In the genomic region with DNA sequence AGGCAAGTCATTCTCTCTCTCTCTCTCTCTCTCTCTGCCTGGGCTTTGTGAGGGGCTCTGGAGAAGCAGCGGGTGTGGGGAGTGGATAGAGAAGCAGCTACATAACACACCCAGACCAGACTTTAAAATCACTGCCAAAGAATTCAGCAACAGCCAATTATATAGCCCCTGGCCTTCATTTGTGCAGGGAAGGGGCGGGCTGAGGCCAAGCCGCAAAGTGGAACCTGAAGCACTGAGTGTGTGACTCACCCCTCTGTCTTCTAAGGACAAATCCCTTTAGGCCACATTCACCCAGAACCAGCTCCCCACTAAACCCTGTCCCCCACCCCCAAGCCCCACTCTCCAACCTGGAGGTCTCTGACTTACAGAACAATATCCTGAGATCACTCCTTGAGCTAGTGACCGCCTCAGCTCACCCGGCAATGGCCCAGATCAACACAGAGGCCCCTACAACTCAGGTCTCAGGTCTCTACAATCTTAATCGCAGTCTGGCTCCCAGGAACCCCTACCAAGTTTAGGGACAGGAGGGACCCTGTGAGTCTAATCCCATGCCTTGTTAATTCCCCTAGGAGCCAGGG, we compare ENCODE assay signal across 8 cellular contexts. TPM values are rescaled to one million over a fixed set of nuclear protein-coding genes. Genes with fewer than 3 reads are reported as not detected.
DNase-seq lines count a peak whose midpoint lies in the region; ATAC-seq and TF ChIP-seq lines count a peak whose summit lies in the region.

No MANE protein-coding gene starts in this region.

- peak overlapping the region; percentile 54 for H3K4me3 Mint-ChIP-seq in activated CD8-positive, alpha-beta T cell treated with anti-CD3 and anti-CD28 coated beads for 36 hours

- no peaks in the 10 kb centered on the region for H3K27me3 Mint-ChIP-seq in activated CD8-positive, alpha-beta T cell treated with anti-CD3 and anti-CD28 coated beads for 36 hours

- ATAC-seq in activated CD8-positive, alpha-beta T cell treated with anti-CD3 and anti-CD28 coated beads for 36 hours = peak; percentile 41
- peak; percentile 54 for ATAC-seq in omental fat pad (ENCODE audit: low FRiP score)
- no peak for ATAC-seq in GM18873 (IDR thresholded peaks at IDR 0.05; ENCODE audit: low FRiP score, unreplicated experiment)
- ATAC-seq in left lobe of liver = no peak

- peaks cover 87% of the 10 kb centered on the region for H3K4me1 Mint-ChIP-seq in activated CD8-positive, alpha-beta T cell treated with anti-CD3 and anti-CD28 coated beads for 36 hours (ENCODE audit: low read depth)

- H3K36me3 Mint-ChIP-seq in activated CD8-positive, alpha-beta T cell treated with anti-CD3 and anti-CD28 coated beads for 36 hours (ENCODE audit: low read depth) = peaks cover 15% of the 10 kb centered on the region

- peak overlapping the region; percentile 90 for H3K27ac Mint-ChIP-seq in activated CD8-positive, alpha-beta T cell treated with anti-CD3 and anti-CD28 coated beads for 36 hours

- DNase-seq in ELR (ENCODE audit: low read depth) (peak; percentile 100), M059J (ENCODE audit: low read depth) (peak; percentile 100), esophagus squamous epithelium (lab: John Stamatoyannopoulos, UW) (no peak), omental fat pad (ENCODE audit: low spot score) (no peak), GOT3 (lab: John Stamatoyannopoulos, UW) (no peak), left lobe of liver (ENCODE audit: low spot score) (no peak)
- DNase-seq in activated CD8-positive, alpha-beta T cell treated with anti-CD3 and anti-CD28 coated beads for 36 hours = peak; percentile 78

- no peaks in the 10 kb centered on the region for H3K27me3 ChIP-seq in esophagus squamous epithelium

- H3K4me3 ChIP-seq in esophagus squamous epithelium = peak overlapping the region in 1 of 4 donors; percentile 86

- CTCF ChIA-PET in activated CD8-positive, alpha-beta T cell treated with anti-CD3 and anti-CD28 coated beads for 36 hours (lab: Charles Lee) = interaction anchor here (0.6 to 1.6 kb wide), 4 partner anchors 9 to 93 kb away, joined by 3 to 9 read pairs (median 6); no protein-coding TSS in a partner anchor

- H3K36me3 ChIP-seq in esophagus squamous epithelium = no peaks in the 10 kb centered on the region

- WGBS in esophagus squamous epithelium, 2 donors = 25 to 26% methylated on average over 5 to 6 of the region's 6 CpGs

- POLR2A ChIA-PET in activated CD8-positive, alpha-beta T cell treated with anti-CD3 and anti-CD28 coated beads for 36 hours (lab: Charles Lee) = interaction anchor here (0.7 to 2.5 kb wide), 8 partner anchors 10 to 164 kb away, joined by 3 to 7 read pairs (median 4); no protein-coding TSS in a partner anchor

- H3K9me3 ChIP-seq in esophagus squamous epithelium = no peaks in the 10 kb centered on the region

- H3K9me3 Mint-ChIP-seq in activated CD8-positive, alpha-beta T cell treated with anti-CD3 and anti-CD28 coated beads for 36 hours = no peaks in the 10 kb centered on the region

- intact Hi-C loops in activated CD8-positive, alpha-beta T cell treated with anti-CD3 and anti-CD28 coated beads for 36 hours (cut with micrococcal nuclease) = loop anchor here (10.0 kb wide), 1 partner anchor 46 kb away; no protein-coding TSS in a partner anchor
- intact Hi-C loops in esophagus squamous epithelium (cut with DNase I) = no loop called here

- H3K4me1 ChIP-seq in esophagus squamous epithelium = peaks cover 77 to 100% (median 83%) of the 10 kb centered on the region in 3 donors

- peak in 1 of 4 donors; percentile 41 for TF ChIP-seq POLR2A in esophagus squamous epithelium (IDR thresholded peaks at IDR 0.05)

- peak overlapping the region; percentile 90 to 99 (median 98) for H3K27ac ChIP-seq in esophagus squamous epithelium

- no peak for TF ChIP-seq CTCF in activated CD8-positive, alpha-beta T cell treated with anti-CD3 and anti-CD28 coated beads for 36 hours (IDR thresholded peaks at IDR 0.05)
- TF ChIP-seq CTCF in esophagus squamous epithelium (IDR thresholded peaks at IDR 0.05) (no peak), omental fat pad (IDR thresholded peaks at IDR 0.05) (no peak)

RNA-seq across cellular contexts. Expression of a gene that starts 6.0 kb away (rescaled TPM):
- total RNA-seq in M059J (2014; rRNA removed; shearing (Covaris generic)) = 35.6 and 69.6 TPM in 2 replicates
- 10 to 100 TPM; 41.2 to 41.4 TPM for total RNA-seq in activated CD8-positive, alpha-beta T cell treated with anti-CD3 and anti-CD28 coated beads for 36 hours
- 10 to 100 TPM; 42.3 to 60.4 (median 47.9) TPM for total RNA-seq in esophagus squamous epithelium
- 100 to 1,000 TPM in 1 of 4 donors, 10 to 100 TPM in 3; 52.5 to 113 (median 72.1) TPM for total RNA-seq in omental fat pad
- 48.2 TPM for total RNA-seq in left lobe of liver

Comparison
In these comparisons a context has a peak if more than half of its experiments do, and no peak if none do; other contexts are left out.
1. DNase-seq: peak in ELR (single experiment), M059J (single experiment) and activated CD8-positive, alpha-beta T cell treated with anti-CD3 and anti-CD28 coated beads for 36 hours (single experiment); none in esophagus squamous epithelium (single experiment), omental fat pad (single experiment), GOT3 (single experiment) and left lobe of liver (single experiment).
2. ATAC-seq: peak in activated CD8-positive, alpha-beta T cell treated with anti-CD3 and anti-CD28 coated beads for 36 hours (single experiment) and omental fat pad (single experiment); none in GM18873 (single experiment) and left lobe of liver (single experiment).